ENCODE assay signal across 8 cellular contexts in the genomic region with DNA sequence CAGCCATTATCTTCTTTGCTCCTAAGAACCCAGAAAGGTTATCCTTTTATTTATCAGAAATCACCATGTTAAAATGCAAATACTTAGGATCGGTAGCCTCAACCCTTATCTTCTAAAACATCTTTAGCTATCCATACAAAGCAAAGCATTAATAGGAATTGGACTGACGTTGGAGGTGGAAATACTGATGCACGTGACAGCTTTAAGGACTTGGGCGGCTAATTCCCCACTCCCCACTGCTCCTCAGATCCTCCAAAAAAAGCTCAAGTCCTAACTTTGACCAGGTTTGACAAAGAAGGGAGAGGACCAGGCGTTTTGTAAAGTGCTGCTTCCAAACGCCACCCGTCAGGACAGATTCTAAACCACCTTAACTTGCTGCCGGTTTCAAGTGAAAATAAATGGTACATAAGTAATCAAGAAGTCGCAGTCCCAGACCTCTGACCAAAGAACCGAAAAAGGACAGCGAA. TPM values are rescaled to one million over a fixed set of nuclear protein-coding genes. Genes with fewer than 3 reads are reported as not detected.
DNase-seq lines count a peak whose midpoint lies in the region; ATAC-seq and TF ChIP-seq lines count a peak whose summit lies in the region.

No MANE protein-coding gene starts in this region.

- H3K4me1 Mint-ChIP-seq in CD4-positive, alpha-beta T cell (ENCODE audit: low read depth), result peaks cover 55% of the 10 kb centered on the region
- peaks cover 30 to 37% of the 10 kb centered on the region in 2 donors for H3K4me1 Mint-ChIP-seq in effector memory CD8-positive, alpha-beta T cell (ENCODE audit: low read depth in 2 of 2)
- H3K4me1 Mint-ChIP-seq in natural killer cell treated with Interleukin-12 subunit alpha and Interleukin-12 subunit beta and Interleukin-15 and Interleukin-18, amount 100 ng/mL, for 72 hours (ENCODE audit: low read depth in 2 of 2), result peaks cover 21 to 39% of the 10 kb centered on the region in 2 donors

- H3K4me3 Mint-ChIP-seq in CD4-positive, alpha-beta T cell, result peak overlapping the region; percentile 96
- H3K4me3 Mint-ChIP-seq in effector memory CD8-positive, alpha-beta T cell, result peak overlapping the region; percentile 90 to 97
- peak overlapping the region; percentile 92 for H3K4me3 Mint-ChIP-seq in natural killer cell treated with Interleukin-12 subunit alpha and Interleukin-12 subunit beta and Interleukin-15 and Interleukin-18, amount 100 ng/mL, for 72 hours

- H3K27ac ChIP-seq in CD4-positive, alpha-beta T cell (ENCODE audit: low read depth, low read length), result peak overlapping the region; percentile 26

- DNase-seq in CD4-positive, alpha-beta T cell, result no peak
- DNase-seq in NCI-H748 treated with DMSO at 0.1 percent for 48 hours (lab: John Stamatoyannopoulos, UW) (peak; percentile 10), GOT3 (lab: John Stamatoyannopoulos, UW) (no peak), GM20000 (ENCODE audit: low spot score) (no peak)
- no peak for DNase-seq in effector memory CD8-positive, alpha-beta T cell
- no peak for DNase-seq in natural killer cell treated with Interleukin-12 subunit alpha and Interleukin-12 subunit beta and Interleukin-15 and Interleukin-18, amount 100 ng/mL, for 72 hours (ENCODE audit: low spot score)
- DNase-seq in activated CD4-positive, alpha-beta T cell treated with anti-CD3 and anti-CD28 coated beads for 1 hour, result no peak

- H3K27ac Mint-ChIP-seq in CD4-positive, alpha-beta T cell, result peak overlapping the region; percentile 90
- H3K27ac Mint-ChIP-seq in effector memory CD8-positive, alpha-beta T cell, result peak overlapping the region; percentile 98
- peak overlapping the region; percentile 92 to 93 for H3K27ac Mint-ChIP-seq in natural killer cell treated with Interleukin-12 subunit alpha and Interleukin-12 subunit beta and Interleukin-15 and Interleukin-18, amount 100 ng/mL, for 72 hours

- CTCF ChIA-PET in CD4-positive, alpha-beta T cell (lab: Charles Lee), result interaction anchor here (1.1 kb wide), 1 partner anchor 123 kb away, joined by 3 read pairs; no protein-coding TSS in a partner anchor

- no peak for TF ChIP-seq CTCF in CD4-positive, alpha-beta T cell (IDR thresholded peaks at IDR 0.05)
- no peak for TF ChIP-seq CTCF in GM20000 (IDR thresholded peaks at IDR 0.05; ENCODE audit: extremely low read depth, missing control alignments)

- no peaks in the 10 kb centered on the region for H3K9me3 ChIP-seq in CD4-positive, alpha-beta T cell (ENCODE audit: control insufficient read depth, low read length)

- ATAC-seq in CD4-positive, alpha-beta T cell (ENCODE audit: poor library complexity), result no peak
- no peak for ATAC-seq in effector memory CD8-positive, alpha-beta T cell (replicated peaks)
- ATAC-seq in natural killer cell treated with Interleukin-12 subunit alpha and Interleukin-12 subunit beta and Interleukin-15 and Interleukin-18, amount 100 ng/mL, for 72 hours, result no peak
- no peak for ATAC-seq in HG03457 (IDR thresholded peaks at IDR 0.05; ENCODE audit: unreplicated experiment)

- POLR2A ChIA-PET in CD4-positive, alpha-beta T cell (lab: Charles Lee), result interaction anchor here (0.7 to 1.0 kb wide), 2 partner anchors 120 to 124 kb away, joined by 3 to 5 read pairs; a partner anchor contains a TSS

- no peaks in the 10 kb centered on the region for H3K27me3 ChIP-seq in CD4-positive, alpha-beta T cell (ENCODE audit: control insufficient read depth, insufficient read depth, low read length)

- H3K9me3 Mint-ChIP-seq in CD4-positive, alpha-beta T cell, result no peaks in the 10 kb centered on the region
- no peaks in the 10 kb centered on the region for H3K9me3 Mint-ChIP-seq in effector memory CD8-positive, alpha-beta T cell
- H3K9me3 Mint-ChIP-seq in natural killer cell treated with Interleukin-12 subunit alpha and Interleukin-12 subunit beta and Interleukin-15 and Interleukin-18, amount 100 ng/mL, for 72 hours, result no peaks in the 10 kb centered on the region

- no peaks in the 10 kb centered on the region for H3K27me3 Mint-ChIP-seq in CD4-positive, alpha-beta T cell
- H3K27me3 Mint-ChIP-seq in effector memory CD8-positive, alpha-beta T cell, result no peaks in the 10 kb centered on the region
- no peaks in the 10 kb centered on the region for H3K27me3 Mint-ChIP-seq in natural killer cell treated with Interleukin-12 subunit alpha and Interleukin-12 subunit beta and Interleukin-15 and Interleukin-18, amount 100 ng/mL, for 72 hours

- H3K36me3 Mint-ChIP-seq in CD4-positive, alpha-beta T cell (ENCODE audit: low read depth), result peaks cover 15% of the 10 kb centered on the region
- H3K36me3 Mint-ChIP-seq in effector memory CD8-positive, alpha-beta T cell (ENCODE audit: insufficient read depth), result peaks cover 42% of the 10 kb centered on the region
- peaks cover 21% of the 10 kb centered on the region for H3K36me3 Mint-ChIP-seq in natural killer cell treated with Interleukin-12 subunit alpha and Interleukin-12 subunit beta and Interleukin-15 and Interleukin-18, amount 100 ng/mL, for 72 hours

- intact Hi-C loops in CD4-positive, alpha-beta T cell (cut with DNase I, micrococcal nuclease), result loop anchor here (1.0 to 10.0 kb wide), 2 partner anchors 124 to 254 kb away; a partner anchor contains a TSS

RNA-seq across cellular contexts. Expression of a gene that starts 0.5 kb away (rescaled TPM):
- total RNA-seq in CD4-positive, alpha-beta T cell, result 100 to 1,000 TPM; 149 TPM
- 100 to 1,000 TPM; 218 to 239 TPM for total RNA-seq in natural killer cell treated with Interleukin-12 subunit alpha and Interleukin-12 subunit beta and Interleukin-15 and Interleukin-18, amount 100 ng/mL, for 72 hours

RNA-seq across cellular contexts. Expression of a gene that starts 50.2 kb away (rescaled TPM):
- not detected for total RNA-seq in CD4-positive, alpha-beta T cell
- not detected for total RNA-seq in natural killer cell treated with Interleukin-12 subunit alpha and Interleukin-12 subunit beta and Interleukin-15 and Interleukin-18, amount 100 ng/mL, for 72 hours
